16 cellular contexts compared by ENCODE assay signal in genomic region chr18:59268127-59268721, GRCh38. TPM values are rescaled to one million over a fixed set of nuclear protein-coding genes. Genes with fewer than 3 reads are reported as not detected.
DNase-seq lines count a peak whose midpoint lies in the region; ATAC-seq and TF ChIP-seq lines count a peak whose summit lies in the region.
"Had no signal": no experiment of that assay in that cellular context is flagged by ENCODE, and none has a peak within 500 bp of the region (broad histone marks: within the 10 kb centered on the region; RNA-seq: fewer than 3 reads in every experiment).

No MANE protein-coding gene starts in this region.

- H3K4me1 ChIP-seq in SK-N-SH (ENCODE audit: control insufficient read depth in 1 of 2, insufficient read depth in 2 of 2, low read depth in 1 of 2, low read length in 1 of 2), result peaks cover 4 to 6% of the 10 kb centered on the region in 2 experiments; a peak in 2 of 4 replicates
- peaks cover 35% of the 10 kb centered on the region for H3K4me1 ChIP-seq in HUES6 (ENCODE audit: control insufficient read depth, insufficient read depth, low read length)
- H3K4me1 ChIP-seq in parathyroid adenoma, result no peaks in the 10 kb centered on the region
- H3K4me1 ChIP-seq in ovary (ENCODE audit: insufficient read depth), result no peaks in the 10 kb centered on the region

- POLR2A ChIA-PET in SK-N-SH (lab: Yijun Ruan, JAX), result no interaction called here

- H3K9me3 ChIP-seq in SK-N-SH (no peaks in the 10 kb centered on the region), HUES6 (ENCODE audit: control insufficient read depth, insufficient read depth, low read depth, low read length) (no peaks in the 10 kb centered on the region), parathyroid adenoma (ENCODE audit: control insufficient read depth, low read length) (no peaks in the 10 kb centered on the region), ovary (no peaks in the 10 kb centered on the region)

- H3K27me3 ChIP-seq in SK-N-SH (ENCODE audit: insufficient read depth), result peaks cover 98% of the 10 kb centered on the region
- H3K27me3 ChIP-seq in HUES6 (ENCODE audit: control insufficient read depth, insufficient read depth, low read length), result peaks cover 99% of the 10 kb centered on the region
- peaks cover 20% of the 10 kb centered on the region for H3K27me3 ChIP-seq in parathyroid adenoma (ENCODE audit: control insufficient read depth, insufficient read depth, low read length)
- no peaks in the 10 kb centered on the region for H3K27me3 ChIP-seq in ovary

- H3K9me3 Mint-ChIP-seq in glutamatergic neuron (ENCODE audit: unreplicated experiment), result peaks cover 9% of the 10 kb centered on the region
- H3K9me3 Mint-ChIP-seq: activated naive CD4-positive, alpha-beta T cell treated with anti-CD3 and anti-CD28 coated beads, Interleukin-2, amount 10 ng/mL, durations not matched to agents 7 days and 5 days; natural killer cell had no signal

- TF ChIP-seq POLR2A in ovary (IDR thresholded peaks at IDR 0.05), result no peak

- H3K9ac ChIP-seq in SK-N-SH, result no peak overlapping the region
- H3K9ac ChIP-seq in HUES6 (ENCODE audit: low read length), result no peak overlapping the region
- no peak overlapping the region for H3K9ac ChIP-seq in parathyroid adenoma

- no peaks in the 10 kb centered on the region for H3K36me3 Mint-ChIP-seq in glutamatergic neuron (ENCODE audit: unreplicated experiment)
- H3K36me3 Mint-ChIP-seq: activated naive CD4-positive, alpha-beta T cell treated with anti-CD3 and anti-CD28 coated beads, Interleukin-2, amount 10 ng/mL, durations not matched to agents 7 days and 5 days; natural killer cell had no signal

- H3K27me3 Mint-ChIP-seq in glutamatergic neuron (ENCODE audit: unreplicated experiment), result peaks cover 44% of the 10 kb centered on the region

- H2AFZ ChIP-seq in SK-N-SH (ENCODE audit: low read depth) (peak overlapping the region; percentile 3; the same call in 1 of the 2 replicates), parathyroid adenoma (no peak overlapping the region)

- TF ChIP-seq EP300 in SK-N-SH (IDR thresholded peaks at IDR 0.05; ENCODE audit: borderline replicate concordance in 1 of 2, low read depth in 1 of 2, low read length in 1 of 2), result no peak
- no peak for TF ChIP-seq EP300 in ovary (IDR thresholded peaks at IDR 0.05)

- TF ChIP-seq RAD21 in SK-N-SH (IDR thresholded peaks at IDR 0.05; ENCODE audit: low read length), result no peak

- H3K36me3 ChIP-seq in SK-N-SH (replicated peaks in 1 of 2; ENCODE audit: control insufficient read depth in 1 of 2, insufficient read depth in 2 of 2, low read length in 1 of 2), result no peaks in the 10 kb centered on the region
- no peaks in the 10 kb centered on the region for H3K36me3 ChIP-seq in HUES6 (ENCODE audit: control insufficient read depth, insufficient read depth, low read length)
- H3K36me3 ChIP-seq in parathyroid adenoma (ENCODE audit: control insufficient read depth, insufficient read depth, low read length), result no peaks in the 10 kb centered on the region
- no peaks in the 10 kb centered on the region for H3K36me3 ChIP-seq in ovary

- H3K79me2 ChIP-seq in SK-N-SH (ENCODE audit: insufficient read depth), result no peaks in the 10 kb centered on the region
- H3K79me2 ChIP-seq in parathyroid adenoma, result no peaks in the 10 kb centered on the region

- no peak for ATAC-seq in SK-N-SH treated with all-trans-retinoic acid at 6 μM for 48 hours
- no peak for ATAC-seq in GM19463 (IDR thresholded peaks at IDR 0.05; ENCODE audit: unreplicated experiment)

- TF ChIP-seq CTCF in SK-N-SH (IDR thresholded peaks at IDR 0.05) (no peak), glutamatergic neuron (IDR thresholded peaks at IDR 0.05; ENCODE audit: partially characterized antibody, unreplicated experiment) (no peak), parathyroid adenoma (IDR thresholded peaks at IDR 0.05) (no peak), ovary (IDR thresholded peaks at IDR 0.05) (no peak)

- H3F3A ChIP-seq in SK-N-SH (replicated peaks; ENCODE audit: insufficient read depth), result peaks cover 3% of the 10 kb centered on the region

- H3K9me2 ChIP-seq in SK-N-SH, result no peaks in the 10 kb centered on the region

- peak overlapping the region; percentile 31 for H3K4me3 Mint-ChIP-seq in glutamatergic neuron (ENCODE audit: unreplicated experiment)
- H3K4me3 Mint-ChIP-seq: activated naive CD4-positive, alpha-beta T cell treated with anti-CD3 and anti-CD28 coated beads, Interleukin-2, amount 10 ng/mL, durations not matched to agents 7 days and 5 days had no signal

- CTCF ChIA-PET in SK-N-SH (lab: Yijun Ruan, JAX), result interaction anchor here (0.9 to 8.4 kb wide), 11 partner anchors 10 to 555 kb away, joined by 3 to 92 read pairs (median 6); no protein-coding TSS in a partner anchor

- no peak overlapping the region for H3K27ac ChIP-seq in SK-N-SH (ENCODE audit: low read depth in 2 of 2, low read length in 1 of 2)
- H3K27ac ChIP-seq in HUES6 (ENCODE audit: low read depth, low read length), result no peak overlapping the region
- no peak overlapping the region for H3K27ac ChIP-seq in parathyroid adenoma
- H3K27ac ChIP-seq in ovary, result no peak overlapping the region

- H3K4me3 ChIP-seq in SK-N-SH (ENCODE audit: low read depth in 2 of 2, low read length in 1 of 2) (peak overlapping the region in 1 of 2 experiments; percentile 39; a peak in 1 of 4 replicates), HUES6 (ENCODE audit: low read depth, low read length) (peak overlapping the region; percentile 63), parathyroid adenoma (ENCODE audit: low read depth, low read length) (peak overlapping the region; percentile 11), ovary (no peak overlapping the region)

- H3K4me2 ChIP-seq in SK-N-SH (peak overlapping the region; percentile 50; the same call in 1 of the 2 replicates), parathyroid adenoma (ENCODE audit: low read length) (peak overlapping the region; percentile 25)

- WGBS in SK-N-SH (ENCODE audit: low lambda C conversion rate), result 25% methylated on average over 21 of the region's 28 CpGs
- WGBS in ovary, 3 donors, result 6 to 8% (median 7%) methylated on average over 28 of the region's 28 CpGs

- intact Hi-C loops in ovary (cut with DNase I), result no loop called here

- H3K27ac Mint-ChIP-seq in glutamatergic neuron (ENCODE audit: unreplicated experiment), result no peak overlapping the region
- H3K27ac Mint-ChIP-seq: natural killer cell had no signal

- H3K4me1 Mint-ChIP-seq in glutamatergic neuron (ENCODE audit: low read depth, unreplicated experiment), result peaks cover 9% of the 10 kb centered on the region

- H4K20me1 ChIP-seq in SK-N-SH (ENCODE audit: insufficient read depth), result no peaks in the 10 kb centered on the region

- peak; percentile 40 for DNase-seq in SK-N-SH
- no peak for DNase-seq in glutamatergic neuron
- DNase-seq in NCI-H510A (lab: John Stamatoyannopoulos, UW), result no peak
- no peak for DNase-seq in ovary
- DNase-seq: 8988T, natural killer cell had no signal

TF ChIP-seq in SK-N-SH, 30 proteins besides CTCF, POLR2A, EP300 and RAD21:
- TF ChIP-seq EZH2phosphoT487 (IDR thresholded peaks at IDR 0.05; ENCODE audit: borderline replicate concordance, low read depth) (peak; percentile 47; the same call in 1 of the 2 replicates), RFX5 (IDR thresholded peaks at IDR 0.05; ENCODE audit: low read length) (no peak)
TF ChIP-seq in SK-N-SH: peak in this region for 1.

TF ChIP-seq in SK-N-SH treated with all-trans-retinoic acid at 6 μM for 48 hours, 23 proteins besides CTCF, POLR2A, EP300 and RAD21:
- TF ChIP-seq, protein P1, sequence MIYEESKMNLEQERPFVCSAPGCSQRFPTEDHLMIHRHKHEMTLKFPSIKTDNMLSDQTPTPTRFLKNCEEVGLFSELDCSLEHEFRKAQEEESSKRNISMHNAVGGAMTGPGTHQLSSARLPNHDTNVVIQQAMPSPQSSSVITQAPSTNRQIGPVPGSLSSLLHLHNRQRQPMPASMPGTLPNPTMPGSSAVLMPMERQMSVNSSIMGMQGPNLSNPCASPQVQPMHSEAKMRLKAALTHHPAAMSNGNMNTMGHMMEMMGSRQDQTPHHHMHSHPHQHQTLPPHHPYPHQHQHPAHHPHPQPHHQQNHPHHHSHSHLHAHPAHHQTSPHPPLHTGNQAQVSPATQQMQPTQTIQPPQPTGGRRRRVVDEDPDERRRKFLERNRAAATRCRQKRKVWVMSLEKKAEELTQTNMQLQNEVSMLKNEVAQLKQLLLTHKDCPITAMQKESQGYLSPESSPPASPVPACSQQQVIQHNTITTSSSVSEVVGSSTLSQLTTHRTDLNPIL (CRISPR knock-in tag; IDR thresholded peaks at IDR 0.05; ENCODE audit: low read depth), result no peak
- no peak for TF ChIP-seq ZFP30 (CRISPR knock-in tag; IDR thresholded peaks at IDR 0.05)
TF ChIP-seq in SK-N-SH treated with all-trans-retinoic acid at 6 μM for 48 hours: peak in this region for 0.

RNA-seq across cellular contexts. Expression of gene RAX, which starts 5.0 kb away (rescaled TPM):
- polyA plus RNA-seq in SK-N-SH (2012; rRNA removed) (not detected in 2 replicates), ovary (not detected)
- polyA plus RNA-seq in SK-N-SH (2012; cell fraction: cytosol; rRNA removed), result not detected in 2 replicates
- not detected in 2 replicates for polyA plus RNA-seq in SK-N-SH (2012; cell fraction: nucleus; rRNA removed)
- total RNA-seq in glutamatergic neuron (ENCODE audit: unreplicated experiment) (not detected), ovary (not detected)
- total RNA-seq: cardiac septum; endothelial cell of umbilical vein; left cardiac atrium; natural killer cell; skeletal muscle tissue; T-helper 1 cell treated with Interleukin-12 subunit alpha and Interleukin-12 subunit beta and Interleukin-4 antibody, amounts not matched to agents 30 ng/mL and 1 ng/mL, for 36 hours had no signal
- polyA plus RNA-seq: endothelial cell of umbilical vein had no signal

RNA-seq across cellular contexts. Expression of gene GRP, which starts 48.3 kb away (rescaled TPM):
- 2.5 and 2.8 TPM in 2 replicates for polyA plus RNA-seq in SK-N-SH (2012; rRNA removed)
- polyA plus RNA-seq in SK-N-SH (2012; cell fraction: cytosol; rRNA removed), result 3.6 and 4.1 TPM in 2 replicates
- polyA plus RNA-seq in SK-N-SH (2012; cell fraction: nucleus; rRNA removed), result 1.1 and 2.5 TPM in 2 replicates
- total RNA-seq in glutamatergic neuron (ENCODE audit: unreplicated experiment), result not detected
- total RNA-seq in ovary, result 1 to 10 TPM in 1 of 7 donors, not detected in 6; 1.1 TPM
- not detected for polyA plus RNA-seq in ovary
- total RNA-seq: cardiac septum; endothelial cell of umbilical vein; left cardiac atrium; natural killer cell; skeletal muscle tissue; T-helper 1 cell treated with Interleukin-12 subunit alpha and Interleukin-12 subunit beta and Interleukin-4 antibody, amounts not matched to agents 30 ng/mL and 1 ng/mL, for 36 hours had no signal
- polyA plus RNA-seq: endothelial cell of umbilical vein had no signal

RNA-seq across cellular contexts. Expression of gene CPLX4, which starts 50.2 kb away (rescaled TPM):
- polyA plus RNA-seq in SK-N-SH (2012; rRNA removed) (not detected in 2 replicates), ovary (not detected)
- not detected in 2 replicates for polyA plus RNA-seq in SK-N-SH (2012; cell fraction: cytosol; rRNA removed)
- not detected in 2 replicates for polyA plus RNA-seq in SK-N-SH (2012; cell fraction: nucleus; rRNA removed)
- total RNA-seq in glutamatergic neuron (ENCODE audit: unreplicated experiment) (not detected), ovary (not detected)
- total RNA-seq: cardiac septum; endothelial cell of umbilical vein; left cardiac atrium; natural killer cell; skeletal muscle tissue; T-helper 1 cell treated with Interleukin-12 subunit alpha and Interleukin-12 subunit beta and Interleukin-4 antibody, amounts not matched to agents 30 ng/mL and 1 ng/mL, for 36 hours had no signal
- polyA plus RNA-seq: endothelial cell of umbilical vein had no signal
